ENCODE assay signal across 24 cellular contexts in the genomic region with DNA sequence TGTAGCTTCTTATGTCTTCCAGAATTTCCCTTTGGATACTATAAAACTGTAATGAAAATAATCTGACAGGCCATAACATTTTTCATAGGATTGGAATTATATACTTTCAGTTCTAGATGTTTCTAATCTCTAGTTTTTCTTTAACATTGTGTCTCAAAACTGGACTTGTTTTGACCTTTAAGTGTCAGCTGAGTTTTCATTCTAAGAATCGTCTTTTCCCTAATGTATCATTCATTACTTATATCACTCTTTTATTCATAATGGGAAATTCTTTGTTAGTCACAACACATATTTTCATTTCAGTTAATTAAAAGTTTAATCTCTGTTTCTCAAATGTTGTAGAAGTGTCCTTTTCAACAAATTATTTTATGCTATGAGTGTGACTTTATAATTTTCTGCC. TPM values are rescaled to one million over a fixed set of nuclear protein-coding genes. Genes with fewer than 3 reads are reported as not detected.
"Had no signal": no experiment of that assay in that cellular context is flagged by ENCODE, and none has a peak within 500 bp of the region (broad histone marks: within the 10 kb centered on the region; RNA-seq: fewer than 3 reads in every experiment).

No MANE protein-coding gene starts in this region.

- H3K36me3 ChIP-seq: lower lobe of right lung, sigmoid colon, thyroid gland, upper lobe of right lung had no signal

- H3K27ac ChIP-seq: lower lobe of right lung, sigmoid colon, thyroid gland, upper lobe of right lung had no signal

- H3K9me3 ChIP-seq: lower lobe of right lung, mucosa of descending colon, sigmoid colon, thyroid gland, upper lobe of right lung had no signal

- H3K4me3 ChIP-seq: lower lobe of right lung, mucosa of descending colon, sigmoid colon, smooth muscle cell, thyroid gland, upper lobe of right lung had no signal

- H3K27me3 ChIP-seq: sigmoid colon, thyroid gland, upper lobe of right lung had no signal

- H3K4me1 ChIP-seq: lower lobe of right lung, sigmoid colon, upper lobe of right lung had no signal

- H3K27me3 Mint-ChIP-seq: activated CD4-positive, alpha-beta T cell treated with anti-CD3 and anti-CD28 coated beads, Interleukin-2, amount 10 ng/mL, durations not matched to agents 7 days and 5 days; effector memory CD8-positive, alpha-beta T cell; progenitor cell of endocrine pancreas; T-helper 17 cell had no signal

- H3K27ac Mint-ChIP-seq: activated CD4-positive, alpha-beta T cell treated with anti-CD3 and anti-CD28 coated beads, Interleukin-2, amount 10 ng/mL, durations not matched to agents 7 days and 5 days; effector memory CD8-positive, alpha-beta T cell; progenitor cell of endocrine pancreas; T-helper 17 cell had no signal

- H3K9me3 Mint-ChIP-seq: effector memory CD8-positive, alpha-beta T cell had no signal

- DNase-seq: activated CD4-positive, alpha-beta T cell treated with anti-CD3 and anti-CD28 coated beads, Interleukin-2, amount 10 ng/mL, durations not matched to agents 7 days and 5 days; central memory CD4-positive, alpha-beta T cell; effector memory CD8-positive, alpha-beta T cell; foreskin melanocyte; lower lobe of right lung; mesendoderm; mucosa of descending colon; retina; Right ventricle myocardium superior; sigmoid colon; stimulated activated CD4-positive, alpha-beta T cell treated with anti-CD3 and anti-CD28 coated beads, Interleukin-15, amount 100 ng/mL, for 24 hours; stimulated activated naive CD4-positive, alpha-beta T cell; substantia nigra; T-helper 17 cell; thyroid gland; upper lobe of right lung had no signal

- H3K4me3 Mint-ChIP-seq: activated CD4-positive, alpha-beta T cell treated with anti-CD3 and anti-CD28 coated beads, Interleukin-2, amount 10 ng/mL, durations not matched to agents 7 days and 5 days; effector memory CD8-positive, alpha-beta T cell; T-helper 17 cell had no signal

RNA-seq across cellular contexts. Expression of gene GPR171, which starts 11.9 kb away (rescaled TPM):
- total RNA-seq: astrocyte, dermis microvascular lymphatic vessel endothelial cell, endothelial cell of umbilical vein, kidney epithelial cell, osteocyte, progenitor cell of endocrine pancreas, SK-MEL-5 had no signal
